9 cellular contexts compared by ENCODE assay signal in the genomic region with DNA sequence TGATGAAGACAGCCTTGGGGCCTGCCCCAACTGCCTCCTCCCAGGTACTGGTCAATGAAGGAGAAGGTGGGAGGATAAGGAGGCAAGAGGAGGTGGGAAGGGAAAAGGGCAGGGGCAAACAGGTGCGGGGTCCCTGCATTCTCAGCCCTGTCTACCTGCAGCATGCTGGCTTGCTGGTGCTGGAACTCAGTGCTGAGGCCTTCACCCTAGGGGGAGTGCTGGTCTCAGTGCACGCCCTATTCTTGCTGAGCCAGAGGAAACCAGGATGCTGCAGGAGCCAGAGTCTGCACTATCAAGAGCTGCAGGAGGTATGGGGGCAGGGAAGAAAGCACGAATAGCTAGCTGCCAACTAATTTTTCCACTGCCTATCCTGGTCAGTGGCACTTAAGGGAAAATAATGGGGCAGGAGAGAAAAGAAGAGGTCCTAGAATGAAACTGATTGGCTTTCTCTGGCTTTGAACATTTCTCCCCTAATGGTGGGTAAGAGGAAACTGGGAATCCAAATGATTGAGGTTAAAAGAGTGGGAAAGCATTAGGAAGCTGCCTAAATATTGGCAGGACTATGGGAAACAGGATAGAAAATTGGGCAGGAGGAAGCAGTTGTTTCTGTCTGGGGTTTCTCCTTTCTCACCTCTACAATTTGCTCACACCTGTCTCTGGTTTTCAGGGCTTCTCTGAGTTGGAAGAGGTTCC. TPM values are rescaled to one million over a fixed set of nuclear protein-coding genes. Genes with fewer than 3 reads are reported as not detected.
DNase-seq lines count a peak whose midpoint lies in the region; ATAC-seq and TF ChIP-seq lines count a peak whose summit lies in the region.
"Had no signal": no experiment of that assay in that cellular context is flagged by ENCODE, and none has a peak within 500 bp of the region (broad histone marks: within the 10 kb centered on the region; RNA-seq: fewer than 3 reads in every experiment).

No MANE protein-coding gene starts in this region.

- no peaks in the 10 kb centered on the region for H3K79me2 ChIP-seq in OCI-LY3 (ENCODE audit: low read length)

- H3K27me3 Mint-ChIP-seq in CD14-positive monocyte (ENCODE audit: low read depth in 3 of 3), result peaks cover 0 to 14% (median 12%) of the 10 kb centered on the region in 3 donors

- H3K4me3 Mint-ChIP-seq in CD14-positive monocyte, result no peak overlapping the region

- no peaks in the 10 kb centered on the region for H3K9me3 Mint-ChIP-seq in CD14-positive monocyte

- intact Hi-C loops in CD14-positive monocyte (cut with micrococcal nuclease), result loop anchor here (5.0 to 10.0 kb wide), 4 partner anchors 35 to 638 kb away; a partner anchor contains a TSS

- H3K9me3 ChIP-seq in OCI-LY3 (ENCODE audit: insufficient read depth, low read length), result no peaks in the 10 kb centered on the region

- no peaks in the 10 kb centered on the region for H3K27me3 ChIP-seq in OCI-LY3 (ENCODE audit: low read depth, low read length)

- TF ChIP-seq CTCF in OCI-LY3 (IDR thresholded peaks at IDR 0.05; ENCODE audit: low read depth, low read length) (no peak), retinal pigment epithelial cell (conservative IDR thresholded peaks at IDR 0.05; ENCODE audit: low read depth, low read length) (no peak), CD14-positive monocyte (IDR thresholded peaks at IDR 0.05) (no peak)

- no peak for ATAC-seq in GM21390 (IDR thresholded peaks at IDR 0.05; ENCODE audit: unreplicated experiment)

- H3K4me2 ChIP-seq in OCI-LY3 (ENCODE audit: low read length), result peak overlapping the region; percentile 93

- H3K27ac Mint-ChIP-seq in CD14-positive monocyte, result peak overlapping the region in 2 of 7 donors; percentile 46 to 98

- H3K4me3 ChIP-seq in OCI-LY3 (ENCODE audit: low read length) (peak overlapping the region; percentile 84), retinal pigment epithelial cell (ENCODE audit: low read length) (peak overlapping the region; percentile 80)

- H2AFZ ChIP-seq in OCI-LY3 (ENCODE audit: low read depth, low read length), result peak overlapping the region; percentile 57; the same call in 1 of the 2 replicates

- H3K9ac ChIP-seq in OCI-LY3 (ENCODE audit: low read length), result peak overlapping the region; percentile 92

- no peaks in the 10 kb centered on the region for H4K20me1 ChIP-seq in OCI-LY3 (ENCODE audit: insufficient read depth, low read length)

- no peak overlapping the region for H3K27ac ChIP-seq in OCI-LY3 (ENCODE audit: low read length)
- H3K27ac ChIP-seq in epithelial cell of prostate, result peak overlapping the region; percentile 89

- H3K4me1 Mint-ChIP-seq in CD14-positive monocyte, result peaks cover 49% of the 10 kb centered on the region

- no peaks in the 10 kb centered on the region for H3K36me3 Mint-ChIP-seq in CD14-positive monocyte

- H3K36me3 ChIP-seq in OCI-LY3 (replicated peaks; ENCODE audit: low read depth, low read length), result no peaks in the 10 kb centered on the region

- peaks cover 37% of the 10 kb centered on the region for H3K4me1 ChIP-seq in OCI-LY3 (ENCODE audit: low read length)

- peak; percentile 34 for DNase-seq in DMS79 treated with DMSO at 0.1 percent for 48 hours (lab: John Stamatoyannopoulos, UW)
- no peak for DNase-seq in DMS79 (lab: John Stamatoyannopoulos, UW)
- no peak for DNase-seq in epithelial cell of prostate (ENCODE audit: low read depth, low spot score)
- no peak for DNase-seq in retinal pigment epithelial cell (ENCODE audit: low read depth)
- DNase-seq in CD14-positive monocyte (ENCODE audit: low spot score), result no peak
- no peak for DNase-seq in activated CD4-positive, alpha-beta T cell treated with anti-CD3 and anti-CD28 coated beads for 48 hours

RNA-seq across cellular contexts. Expression of a gene that starts 1.8 kb away (rescaled TPM):
- not detected for polyA plus RNA-seq in CD14-positive monocyte

RNA-seq across cellular contexts. Expression of a gene that starts 4.2 kb away (rescaled TPM):
- under 1 TPM; 0.49 to 0.68 TPM for polyA plus RNA-seq in CD14-positive monocyte

RNA-seq across cellular contexts. Expression of a gene that starts 32.5 kb away (rescaled TPM):
- 10 to 100 TPM; 12.1 to 15.3 TPM for polyA plus RNA-seq in CD14-positive monocyte

RNA-seq across cellular contexts. Expression of a gene that starts 45.0 kb away (rescaled TPM):
- polyA plus RNA-seq in CD14-positive monocyte, result not detected
- polyA plus RNA-seq: urinary bladder had no signal

RNA-seq across cellular contexts. Expression of a gene that starts 53.2 kb away (rescaled TPM):
- not detected for polyA plus RNA-seq in CD14-positive monocyte
- polyA plus RNA-seq: urinary bladder had no signal
